21 cellular contexts compared by ENCODE assay signal in the genomic region with DNA sequence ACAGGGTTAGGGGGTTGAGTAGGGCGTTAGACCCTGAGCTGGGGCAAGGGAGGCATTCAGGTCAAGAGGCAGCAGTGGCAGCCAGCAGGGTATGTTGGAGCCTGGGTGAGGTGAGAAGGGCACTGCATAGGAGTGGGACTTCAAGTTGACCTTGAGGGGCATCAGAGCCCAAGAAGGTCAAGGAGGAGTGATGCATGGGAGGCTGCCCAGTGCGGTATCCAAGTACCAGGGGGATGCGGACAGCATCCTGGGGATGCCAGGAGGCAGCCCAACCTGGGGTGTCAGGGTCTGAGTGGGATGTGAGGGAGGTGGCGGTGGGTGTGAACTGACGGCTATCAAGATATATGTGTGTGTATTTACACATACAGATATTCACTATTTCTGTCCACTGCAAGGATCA. TPM values are rescaled to one million over a fixed set of nuclear protein-coding genes. Genes with fewer than 3 reads are reported as not detected.
DNase-seq lines count a peak whose midpoint lies in the region; ATAC-seq and TF ChIP-seq lines count a peak whose summit lies in the region.
"Had no signal": no experiment of that assay in that cellular context is flagged by ENCODE, and none has a peak within 500 bp of the region (broad histone marks: within the 10 kb centered on the region; RNA-seq: fewer than 3 reads in every experiment).

No MANE protein-coding gene starts in this region.

- no CpG with 5 or more reads among the region's 5 CpGs for WGBS in neuronal stem cell (ENCODE audit: extremely low coverage in 2 of 2, insufficient read length in 2 of 2, insufficient replicate concordance in 1 of 2), 2 donors
- 76 to 89% methylated on average over 5 of the region's 5 CpGs for WGBS in aorta, 2 donors
- 83 to 100% methylated on average over 2 to 5 of the region's 5 CpGs for WGBS in gastroesophageal sphincter (ENCODE audit: low coverage in 1 of 2), 2 donors

- peak; percentile 33 for ATAC-seq in aorta (ENCODE audit: low FRiP score)
- no peak for ATAC-seq in gastroesophageal sphincter
- ATAC-seq: CD8-positive, alpha-beta T cell; GM12878 had no signal

- H3K27ac ChIP-seq in neuronal stem cell (replicated peaks; ENCODE audit: low read length) (no peak overlapping the region), aorta (ENCODE audit: low read depth in 1 of 2, low read length in 2 of 2) (no peak overlapping the region), gastroesophageal sphincter (no peak overlapping the region)
- H3K27ac ChIP-seq: BLaER1 had no signal

- H2AFZ ChIP-seq in neuronal stem cell (ENCODE audit: low read length), result no peak overlapping the region

- H3K36me3 Mint-ChIP-seq in chondrocyte (ENCODE audit: low read depth), result peaks cover 3% of the 10 kb centered on the region
- H3K36me3 Mint-ChIP-seq: CD8-positive, alpha-beta T cell had no signal

- H3K4me3 Mint-ChIP-seq in chondrocyte (ENCODE audit: unreplicated experiment), result no peak overlapping the region
- H3K4me3 Mint-ChIP-seq: CD4-positive, alpha-beta T cell; CD8-positive, alpha-beta T cell had no signal

- TF ChIP-seq CTCF in chondrocyte (IDR thresholded peaks at IDR 0.05), result no peak
- TF ChIP-seq CTCF in gastroesophageal sphincter (IDR thresholded peaks at IDR 0.05), result no peak

- H3K14ac ChIP-seq in neuronal stem cell (ENCODE audit: low read length), result peak overlapping the region; percentile 3

- intact Hi-C loops in aorta (cut with DNase I), result no loop called here

- peaks cover 10% of the 10 kb centered on the region for H3K9me3 Mint-ChIP-seq in chondrocyte (ENCODE audit: low read depth)
- H3K9me3 Mint-ChIP-seq: CD4-positive, alpha-beta T cell; CD8-positive, alpha-beta T cell had no signal

- H4K91ac ChIP-seq in neuronal stem cell (ENCODE audit: low read depth, low read length, poor library complexity), result no peak overlapping the region

- H3K27me3 ChIP-seq in neuronal stem cell (ENCODE audit: control insufficient read depth in 3 of 3, insufficient read depth in 3 of 3, low read depth in 1 of 3, low read length in 3 of 3), result no peaks in the 10 kb centered on the region
- no peaks in the 10 kb centered on the region for H3K27me3 ChIP-seq in aorta (ENCODE audit: control insufficient read depth in 1 of 2, insufficient read depth in 2 of 2, low read length in 1 of 2)
- H3K27me3 ChIP-seq in gastroesophageal sphincter, result no peaks in the 10 kb centered on the region
- H3K27me3 ChIP-seq: BE2C, BLaER1 had no signal

- peak overlapping the region; percentile 19 for H3K18ac ChIP-seq in neuronal stem cell (ENCODE audit: low read length)

- peak overlapping the region; percentile 89 for H3K23ac ChIP-seq in neuronal stem cell (ENCODE audit: low read depth, low read length, poor library complexity)

- no peaks in the 10 kb centered on the region for H3K79me1 ChIP-seq in neuronal stem cell (ENCODE audit: low read depth, low read length)

- DNase-seq in chondrocyte (ENCODE audit: low spot score) (peak; percentile 72), neuronal stem cell (ENCODE audit: low spot score) (no peak), aorta (no peak), COR-L47 (lab: John Stamatoyannopoulos, UW) (no peak)
- no peak for DNase-seq in activated T-cell treated with anti-CD3 and anti-CD28 coated beads, Interleukin-2, amount 50 U/mL, for 48 hours
- DNase-seq: 8988T; ACHN; BE2C; C1 segment of cervical spinal cord; CD4-positive, alpha-beta T cell; CD8-positive, alpha-beta T cell; DMS 273 treated with DMSO at 0.1 percent for 48 hours; DMS153; DMS53; DMS79; DND-41; EL; GDM1 had no signal

- H2BK15ac ChIP-seq in neuronal stem cell (ENCODE audit: low read length), result no peak overlapping the region

- no peak overlapping the region for H2AK5ac ChIP-seq in neuronal stem cell (ENCODE audit: low read depth, low read length)

- peak overlapping the region; percentile 65 for H4K8ac ChIP-seq in neuronal stem cell (ENCODE audit: low read depth, low read length)

- H2BK12ac ChIP-seq in neuronal stem cell (ENCODE audit: low read length), result no peak overlapping the region

- no peak overlapping the region for H3K4ac ChIP-seq in neuronal stem cell (ENCODE audit: low read length)

- H3K9me3 ChIP-seq in neuronal stem cell (replicated peaks in 1 of 2; ENCODE audit: control insufficient read depth in 2 of 2, insufficient read depth in 1 of 2, low read depth in 1 of 2, low read length in 2 of 2) (peaks cover 0 to 1% of the 10 kb centered on the region in 2 donors), aorta (ENCODE audit: control insufficient read depth, low read length) (no peaks in the 10 kb centered on the region), gastroesophageal sphincter (no peaks in the 10 kb centered on the region)
- H3K9me3 ChIP-seq: BE2C, BLaER1 had no signal

- H3K4me1 Mint-ChIP-seq in chondrocyte (ENCODE audit: low read depth), result peaks cover 36% of the 10 kb centered on the region

- no peaks in the 10 kb centered on the region for H3K27me3 Mint-ChIP-seq in chondrocyte (ENCODE audit: low read depth)

- H3K36me3 ChIP-seq in neuronal stem cell (replicated peaks in 1 of 2; ENCODE audit: control insufficient read depth in 2 of 2, insufficient read depth in 2 of 2, low read length in 2 of 2) (no peaks in the 10 kb centered on the region), aorta (ENCODE audit: control insufficient read depth in 1 of 2, insufficient read depth in 2 of 2, low read length in 1 of 2) (no peaks in the 10 kb centered on the region), gastroesophageal sphincter (no peaks in the 10 kb centered on the region)
- H3K36me3 ChIP-seq: BE2C, BLaER1 had no signal

- no peak overlapping the region for H3K27ac Mint-ChIP-seq in chondrocyte (ENCODE audit: unreplicated experiment)
- H3K27ac Mint-ChIP-seq: CD4-positive, alpha-beta T cell; CD8-positive, alpha-beta T cell had no signal

- H3K9ac ChIP-seq in neuronal stem cell (ENCODE audit: low read depth, low read length, poor library complexity), result no peak overlapping the region
- H3K9ac ChIP-seq: BLaER1 had no signal

- peak overlapping the region; percentile 39 for H2BK5ac ChIP-seq in neuronal stem cell (ENCODE audit: low read length)

- no peak for TF ChIP-seq EP300 in gastroesophageal sphincter (IDR thresholded peaks at IDR 0.05)

- TF ChIP-seq POLR2A in gastroesophageal sphincter (IDR thresholded peaks at IDR 0.05), result no peak

- no peak overlapping the region for H3K4me2 ChIP-seq in neuronal stem cell (ENCODE audit: insufficient read depth, low read length, poor library complexity, severe bottlenecking)
- H3K4me2 ChIP-seq: BLaER1 had no signal

- H3K4me1 ChIP-seq in neuronal stem cell (ENCODE audit: control insufficient read depth in 2 of 2, insufficient read depth in 1 of 2, low read depth in 1 of 2, low read length in 2 of 2) (no peaks in the 10 kb centered on the region), aorta (ENCODE audit: control insufficient read depth in 1 of 2, insufficient read depth in 2 of 2, low read length in 2 of 2) (peaks cover 0 to 2% of the 10 kb centered on the region in 2 donors), gastroesophageal sphincter (peaks cover 4 to 15% (median 5%) of the 10 kb centered on the region in 3 donors)
- H3K4me1 ChIP-seq: BE2C, BLaER1 had no signal

- H3K4me3 ChIP-seq in neuronal stem cell (ENCODE audit: low read length in 2 of 2) (no peak overlapping the region), aorta (ENCODE audit: low read length in 2 of 2) (no peak overlapping the region), gastroesophageal sphincter (no peak overlapping the region)
- H3K4me3 ChIP-seq: BLaER1, GM12878 had no signal

- H2BK120ac ChIP-seq in neuronal stem cell (ENCODE audit: low read depth, low read length), result no peak overlapping the region

RNA-seq across cellular contexts. Expression of gene DCLK2, which starts 9.9 kb away (rescaled TPM):
- total RNA-seq in chondrocyte (17.7 to 20.0 TPM (median 18.7 TPM) in 3 replicates), aorta (10 to 100 TPM; 16.0 to 17.9 TPM), gastroesophageal sphincter (10 to 100 TPM; 17.1 to 33.0 (median 19.7) TPM)
- polyA plus RNA-seq in neuronal stem cell (2013, experiment 1 of 2), result 13.6 TPM
- polyA plus RNA-seq in neuronal stem cell (2013, experiment 2 of 2), result 13.3 TPM
- polyA plus RNA-seq in aorta, result 1 to 10 TPM; 2.4 to 9.3 TPM
- total RNA-seq: CD4-positive, alpha-beta T cell; GM12878 had no signal
- polyA plus RNA-seq: GM12878 had no signal
